Comparison of ENCODE assay signal across 8 cellular contexts in the genomic region with DNA sequence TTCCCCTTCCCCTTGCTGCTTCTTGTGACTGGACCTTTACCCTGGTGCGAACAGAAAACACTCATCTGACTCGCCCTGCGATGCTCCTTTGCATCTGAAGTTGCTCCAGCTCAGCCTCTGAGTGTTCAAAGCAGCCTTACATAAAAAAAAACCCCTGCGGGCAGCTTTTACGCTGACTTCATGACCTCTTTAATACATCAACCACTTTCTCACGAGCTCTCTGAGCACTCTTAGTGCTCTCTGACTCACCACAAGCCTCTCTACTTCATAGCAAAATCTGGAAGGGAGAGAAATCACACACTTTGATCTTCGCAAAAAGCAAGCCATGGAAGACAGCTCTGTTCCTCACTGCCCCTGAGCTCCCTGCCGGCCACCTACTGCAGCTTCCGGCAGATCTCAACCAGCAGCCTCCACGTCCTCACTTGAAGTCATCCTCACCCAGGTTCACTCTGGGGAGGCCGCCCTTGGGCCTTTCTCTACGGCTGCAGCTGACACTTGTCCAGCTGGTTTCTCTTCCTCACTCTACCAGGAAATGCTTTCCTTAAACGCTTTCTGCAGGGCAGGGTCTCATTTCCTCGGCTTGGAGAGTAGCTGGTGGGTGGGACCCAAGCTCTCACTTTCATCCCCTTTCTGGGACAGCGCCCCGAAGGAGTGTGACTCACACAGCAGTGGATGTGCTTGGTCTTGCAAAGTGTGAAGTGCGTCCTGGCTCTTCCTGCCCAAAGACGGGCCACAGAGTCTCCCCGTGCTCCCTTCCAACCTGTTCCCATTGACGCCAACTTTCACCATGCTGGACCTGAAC. TPM values are rescaled to one million over a fixed set of nuclear protein-coding genes. Genes with fewer than 3 reads are reported as not detected.
DNase-seq lines count a peak whose midpoint lies in the region; ATAC-seq and TF ChIP-seq lines count a peak whose summit lies in the region.

No MANE protein-coding gene starts in this region.

- peak overlapping the region; percentile 89 for H3K27ac ChIP-seq in AG04450 (ENCODE audit: low read depth, low read length)
- H3K27ac ChIP-seq in stomach = peak overlapping the region; percentile 5 to 33 (median 26)
- no peak overlapping the region for H3K27ac ChIP-seq in MM.1S (ENCODE audit: low read length)

- no peaks in the 10 kb centered on the region for H4K20me1 ChIP-seq in MM.1S (ENCODE audit: insufficient read depth, low read length)

- CTCF ChIA-PET in AG04450 (lab: Charles Lee) = interaction anchor here (0.7 to 7.0 kb wide), 22 partner anchors 11 to 276 kb away, joined by 3 to 205 read pairs (median 8); partner anchors contain the start of genes F12, GRK6, LMAN2 and PFN3

- no peaks in the 10 kb centered on the region for H3K9me2 ChIP-seq in MM.1S (replicated peaks; ENCODE audit: insufficient read depth, low read length)

- H3K9ac ChIP-seq in MM.1S (ENCODE audit: low read length) = no peak overlapping the region

- TF ChIP-seq CTCF in AG04450 (IDR thresholded peaks at IDR 0.05; ENCODE audit: low read depth, low read length) (peak; percentile 2; the same call in 1 of the 2 replicates), stomach (IDR thresholded peaks at IDR 0.05) (no peak), MM.1S (IDR thresholded peaks at IDR 0.05; ENCODE audit: low read length) (no peak)

- H3K9me3 ChIP-seq in AG04450 (ENCODE audit: control insufficient read depth, insufficient read depth, low read length) = no peaks in the 10 kb centered on the region
- no peaks in the 10 kb centered on the region for H3K9me3 ChIP-seq in stomach
- no peaks in the 10 kb centered on the region for H3K9me3 ChIP-seq in MM.1S (replicated peaks; ENCODE audit: insufficient read depth, low read length)

- DNase-seq in AG04450 (ENCODE audit: low read depth, low spot score) (peak; percentile 82), GM19240 (ENCODE audit: insufficient read length, low spot score) (peak; percentile 62), MV-4-11 (lab: John Stamatoyannopoulos, UW) (peak; percentile 94), iris pigment epithelial cell (ENCODE audit: low read depth) (peak; percentile 97), stomach (no peak), MM.1S (no peak)
- peak; percentile 80 for DNase-seq in activated effector memory CD4-positive, alpha-beta T cell treated with anti-CD3 and anti-CD28 coated beads, Interleukin-2, amount 50 U/mL, for 16 hours

- intact Hi-C loops in stomach (cut with DNase I; ENCODE audit: low total_unique reads) = loop anchor here (5.0 kb wide), 1 partner anchor 113 kb away; no protein-coding TSS in a partner anchor

- peak overlapping the region; percentile 22; the same call in 1 of the 2 replicates for H3K4me3 ChIP-seq in AG04450 (ENCODE audit: low read depth, low read length)
- no peak overlapping the region for H3K4me3 ChIP-seq in stomach
- H3K4me3 ChIP-seq in MM.1S (ENCODE audit: low read length) = no peak overlapping the region

- TF ChIP-seq EP300 in stomach (IDR thresholded peaks at IDR 0.05) = no peak

- H2AFZ ChIP-seq in MM.1S (ENCODE audit: low read length) = no peak overlapping the region

- H3K79me2 ChIP-seq in MM.1S (ENCODE audit: low read length) = no peaks in the 10 kb centered on the region

- no peak for TF ChIP-seq POLR2A in stomach (IDR thresholded peaks at IDR 0.05)

- no peaks in the 10 kb centered on the region for H3F3A ChIP-seq in MM.1S (ENCODE audit: insufficient read depth, low read length)

- H3K36me3 ChIP-seq in stomach = no peaks in the 10 kb centered on the region
- no peaks in the 10 kb centered on the region for H3K36me3 ChIP-seq in MM.1S (replicated peaks; ENCODE audit: insufficient read depth, low read length)

- H3K27me3 ChIP-seq in AG04450 (ENCODE audit: control insufficient read depth, insufficient read depth, low read length) (peaks cover 23% of the 10 kb centered on the region), stomach (peaks cover 0 to 32% (median 3%) of the 10 kb centered on the region in 3 donors), MM.1S (replicated peaks; ENCODE audit: insufficient read depth, low read length) (peaks cover 30% of the 10 kb centered on the region)

- no peak overlapping the region for H3K4me2 ChIP-seq in MM.1S (ENCODE audit: low read depth, low read length)

- 27 to 48% (median 38%) methylated on average over 19 to 20 of the region's 20 CpGs for WGBS in stomach, 5 donors

- peaks cover 0 to 20% (median 15%) of the 10 kb centered on the region in 4 donors for H3K4me1 ChIP-seq in stomach
- no peaks in the 10 kb centered on the region for H3K4me1 ChIP-seq in MM.1S (ENCODE audit: low read length)

- no peak for ATAC-seq in HG03159 (IDR thresholded peaks at IDR 0.05; ENCODE audit: unreplicated experiment)

- POLR2A ChIA-PET in AG04450 (lab: Yijun Ruan, JAX) = interaction anchor here (0.6 to 3.5 kb wide), 15 partner anchors 10 to 108 kb away, joined by 3 to 15 read pairs (median 6); partner anchors contain the start of genes GRK6, LMAN2 and PDLIM7

RNA-seq across cellular contexts. Expression of gene SLC34A1, which starts 5.3 kb away (rescaled TPM):
- polyA plus RNA-seq in AG04450 (2011; rRNA removed) = not detected in 2 replicates
- not detected in 2 replicates for polyA minus RNA-seq in AG04450 (2011; rRNA and poly(A)+ RNA removed)
- not detected for total RNA-seq in stomach
- under 1 TPM in 1 of 3 donors, not detected in 2; 0.10 TPM for polyA plus RNA-seq in stomach

RNA-seq across cellular contexts. Expression of gene PFN3, which starts 10.9 kb away (rescaled TPM):
- polyA plus RNA-seq in AG04450 (2011; rRNA removed) = not detected in 2 replicates
- polyA minus RNA-seq in AG04450 (2011; rRNA and poly(A)+ RNA removed) = not detected in 2 replicates
- total RNA-seq in stomach = not detected
- not detected for polyA plus RNA-seq in stomach

RNA-seq across cellular contexts. Expression of gene F12, which starts 19.8 kb away (rescaled TPM):
- 0.35 and 0.48 TPM in 2 replicates for polyA plus RNA-seq in AG04450 (2011; rRNA removed)
- polyA minus RNA-seq in AG04450 (2011; rRNA and poly(A)+ RNA removed) = 0.55 TPM in 1 of 2 replicates, not detected in the other
- 10 to 100 TPM in 2 of 5 donors, not detected in 3; 52.4 to 68.3 TPM for total RNA-seq in stomach
- polyA plus RNA-seq in stomach = 10 to 100 TPM in 1 of 3 donors, under 1 TPM in 1, not detected in 1; 0.50 to 13.6 TPM

RNA-seq across cellular contexts. Expression of gene RGS14, which starts 31.8 kb away (rescaled TPM):
- polyA plus RNA-seq in AG04450 (2011; rRNA removed) (2.6 and 4.4 TPM in 2 replicates), stomach (10 to 100 TPM; 19.0 to 34.3 (median 26.9) TPM)
- polyA minus RNA-seq in AG04450 (2011; rRNA and poly(A)+ RNA removed) = 1.4 and 4.7 TPM in 2 replicates
- total RNA-seq in stomach = 100 to 1,000 TPM in 1 of 5 donors, 10 to 100 TPM in 1, 1 to 10 TPM in 2, not detected in 1; 4.2 to 100 (median 12.5) TPM

RNA-seq across cellular contexts. Expression of gene GRK6, which starts 36.9 kb away (rescaled TPM):
- polyA plus RNA-seq in AG04450 (2011; rRNA removed) = 16.4 and 21.4 TPM in 2 replicates
- polyA minus RNA-seq in AG04450 (2011; rRNA and poly(A)+ RNA removed) = 23.7 and 27.5 TPM in 2 replicates
- total RNA-seq in stomach = 10 to 100 TPM in 4 of 5 donors, 1 to 10 TPM in 1; 1.8 to 91.2 (median 19.1) TPM
- 10 to 100 TPM; 14.6 to 20.2 (median 16.2) TPM for polyA plus RNA-seq in stomach

Comparison
In these comparisons a context has a peak if more than half of its experiments do, and no peak if none do; other contexts are left out.
1. DNase-seq: peak in AG04450 (single experiment), GM19240 (single experiment), MV-4-11 (single experiment), activated effector memory CD4-positive, alpha-beta T cell treated with anti-CD3 and anti-CD28 coated beads, Interleukin-2, amount 50 U/mL, for 16 hours (single experiment) and iris pigment epithelial cell (single experiment); none in stomach (single experiment) and MM.1S (single experiment).